Comparison of ENCODE assay signal across 7 cellular contexts in the genomic region with DNA sequence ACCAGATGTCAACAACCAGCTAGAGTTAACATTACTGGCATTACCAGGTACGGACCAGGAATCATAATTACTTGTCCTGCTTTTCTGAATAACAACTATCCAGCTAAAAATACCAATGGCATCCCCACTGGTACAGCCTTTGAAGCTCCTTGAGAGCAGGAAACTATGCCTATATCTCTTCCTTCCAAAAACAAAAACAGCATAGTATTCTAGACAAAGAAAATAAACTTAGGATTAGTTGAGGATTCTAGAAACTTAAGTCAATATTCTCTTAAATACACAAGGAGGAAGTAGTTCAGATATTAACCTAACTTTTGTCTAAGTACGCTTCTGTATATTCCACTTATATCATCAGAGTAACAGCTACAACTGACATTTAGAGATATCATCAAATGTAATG. TPM values are rescaled to one million over a fixed set of nuclear protein-coding genes. Genes with fewer than 3 reads are reported as not detected.
DNase-seq lines count a peak whose midpoint lies in the region; ATAC-seq and TF ChIP-seq lines count a peak whose summit lies in the region.

No MANE protein-coding gene starts in this region.

- ATAC-seq in psoas muscle = no peak

- peaks cover 42% of the 10 kb centered on the region for H3F3A ChIP-seq in GM23248 (ENCODE audit: insufficient read depth)

- 32 to 42% methylated on average over 2 of the region's 2 CpGs for WGBS in GM23248 (ENCODE audit: low coverage in 1 of 2, low lambda C conversion rate in 2 of 2, missing lambda C conversion rate in 2 of 2), 2 experiments
- WGBS in psoas muscle, 3 donors = 34 to 37% (median 34%) methylated on average over 2 of the region's 2 CpGs

- H3K36me3 Mint-ChIP-seq in endothelial cell (ENCODE audit: low read depth, unreplicated experiment) = peaks cover 5% of the 10 kb centered on the region

- H3K4me3 ChIP-seq in GM23248 = peak overlapping the region; percentile 96
- H3K4me3 ChIP-seq in psoas muscle = peak overlapping the region; percentile 83

- H3K79me2 ChIP-seq in GM23248 (ENCODE audit: insufficient read depth) = peaks cover 95% of the 10 kb centered on the region

- H2AFZ ChIP-seq in GM23248 = no peak overlapping the region

- peaks cover 4% of the 10 kb centered on the region for H3K27me3 Mint-ChIP-seq in endothelial cell (ENCODE audit: unreplicated experiment)

- no peaks in the 10 kb centered on the region for H3K9me2 ChIP-seq in GM23248 (ENCODE audit: insufficient read depth)

- intact Hi-C loops in psoas muscle (cut with DNase I) = loop anchor here in 1 of 2 donors (5.0 kb wide), 1 partner anchor 136 kb away; no protein-coding TSS in a partner anchor

- H3K9ac ChIP-seq in GM23248 = peak overlapping the region; percentile 99

- peak overlapping the region; percentile 81 for H3K4me3 Mint-ChIP-seq in endothelial cell (ENCODE audit: unreplicated experiment)

- DNase-seq in GM23248 (peak; percentile 19), RKO (ENCODE audit: low spot score) (peak; percentile 30), endothelial cell (ENCODE audit: low spot score) (no peak), psoas muscle (no peak), NCI-H345 (lab: John Stamatoyannopoulos, UW) (no peak), NCI-H345 treated with DMSO at 0.1 percent for 48 hours (lab: John Stamatoyannopoulos, UW; ENCODE audit: unreplicated experiment) (no peak), ecto neural progenitor cell (ENCODE audit: low spot score) (no peak)

- no peaks in the 10 kb centered on the region for H3K9me3 ChIP-seq in GM23248 (ENCODE audit: low read depth)
- H3K9me3 ChIP-seq in psoas muscle = no peaks in the 10 kb centered on the region

- no peaks in the 10 kb centered on the region for H3K27me3 ChIP-seq in GM23248 (replicated peaks; ENCODE audit: insufficient read depth)
- no peaks in the 10 kb centered on the region for H3K27me3 ChIP-seq in psoas muscle (ENCODE audit: insufficient read depth in 3 of 3, low read length in 2 of 3)

- TF ChIP-seq CTCF in endothelial cell (IDR thresholded peaks at IDR 0.05; ENCODE audit: unreplicated experiment) = no peak
- no peak for TF ChIP-seq CTCF in psoas muscle (IDR thresholded peaks at IDR 0.05)

- peaks cover 22% of the 10 kb centered on the region; the same call in 1 of the 2 replicates for H4K20me1 ChIP-seq in GM23248 (ENCODE audit: insufficient read depth)

- H3K36me3 ChIP-seq in GM23248 (ENCODE audit: low read depth) (peaks cover 14% of the 10 kb centered on the region), psoas muscle (ENCODE audit: insufficient read depth in 1 of 2, low read depth in 1 of 2) (peaks cover 0 to 8% of the 10 kb centered on the region in 2 donors)

- peak overlapping the region; percentile 26 for H3K27ac Mint-ChIP-seq in endothelial cell (ENCODE audit: unreplicated experiment)

- H3K27ac ChIP-seq in GM23248 (peak overlapping the region; percentile 98), psoas muscle (peak overlapping the region; percentile 96)

- peak overlapping the region; percentile 91 for H3K4me2 ChIP-seq in GM23248 (ENCODE audit: unreplicated experiment)

- in situ Hi-C loops in GM23248 (cut with MboI) = loop anchor here (10.0 kb wide), 1 partner anchor 139 kb away; no protein-coding TSS in a partner anchor

- H3K9me3 Mint-ChIP-seq in endothelial cell (ENCODE audit: unreplicated experiment) = no peaks in the 10 kb centered on the region

- H3K4me1 Mint-ChIP-seq in endothelial cell (ENCODE audit: unreplicated experiment) = peaks cover 35% of the 10 kb centered on the region

- peaks cover 31% of the 10 kb centered on the region for H3K4me1 ChIP-seq in GM23248 (ENCODE audit: insufficient read depth)
- H3K4me1 ChIP-seq in psoas muscle = peaks cover 50% of the 10 kb centered on the region

RNA-seq across cellular contexts. Expression of a gene that starts 3.0 kb away (rescaled TPM):
- 59.1 and 69.9 TPM in 2 replicates for total RNA-seq in GM23248 (2014; rRNA removed; shearing (Covaris generic))
- polyA plus RNA-seq in GM23248 (2016; fragmentation: Nextera tagmentation; extraction: Ambion mirVana) (48.4 and 52.2 TPM in 2 replicates), psoas muscle (10 to 100 TPM; 24.1 to 50.9 (median 34.9) TPM)
- total RNA-seq in endothelial cell (ENCODE audit: unreplicated experiment) (148 TPM), psoas muscle (10 to 100 TPM; 48.8 to 72.1 (median 63.7) TPM)

RNA-seq across cellular contexts. Expression of a gene that starts 28.8 kb away (rescaled TPM):
- total RNA-seq in GM23248 (2014; rRNA removed; shearing (Covaris generic)) = 125 and 133 TPM in 2 replicates
- polyA plus RNA-seq in GM23248 (2016; fragmentation: Nextera tagmentation; extraction: Ambion mirVana) (147 and 151 TPM in 2 replicates), psoas muscle (100 to 1,000 TPM in 1 of 3 donors, 10 to 100 TPM in 2; 34.9 to 175 (median 85.7) TPM)
- total RNA-seq in endothelial cell (ENCODE audit: unreplicated experiment) (22.1 TPM), psoas muscle (100 to 1,000 TPM in 3 of 4 donors, 10 to 100 TPM in 1; 98.8 to 209 (median 146) TPM)

Comparison
In these comparisons a context has a peak if more than half of its experiments do, and no peak if none do; other contexts are left out.
1. DNase-seq: peak in GM23248 (single experiment) and RKO (single experiment); none in endothelial cell (single experiment), psoas muscle (0 of 2), NCI-H345 (single experiment), NCI-H345 treated with DMSO at 0.1 percent for 48 hours (single experiment) and ecto neural progenitor cell (single experiment).